In genomic region chr1:151947140-151947539, GRCh38 we compare ENCODE assay signal across 1 cellular context.
TF ChIP-seq lines count a peak whose summit lies in the region.

No MANE protein-coding gene starts in this region.

TF ChIP-seq in endothelial cell of umbilical vein, 7 proteins besides CTCF, POLR2A, EP300 and RAD21:
- TF ChIP-seq JUN (IDR thresholded peaks at IDR 0.05; ENCODE audit: borderline replicate concordance, insufficient read depth, insufficient read length, low read depth) (peak; percentile 49), FOS (IDR thresholded peaks at IDR 0.05; ENCODE audit: borderline replicate concordance, insufficient read depth, low read length) (peak; percentile 55), EZH2 (IDR thresholded peaks at IDR 0.05; ENCODE audit: borderline replicate concordance, low read depth, low read length, severe bottlenecking) (no peak)
TF ChIP-seq in endothelial cell of umbilical vein: peak in this region for 2.
